In the genomic region with DNA sequence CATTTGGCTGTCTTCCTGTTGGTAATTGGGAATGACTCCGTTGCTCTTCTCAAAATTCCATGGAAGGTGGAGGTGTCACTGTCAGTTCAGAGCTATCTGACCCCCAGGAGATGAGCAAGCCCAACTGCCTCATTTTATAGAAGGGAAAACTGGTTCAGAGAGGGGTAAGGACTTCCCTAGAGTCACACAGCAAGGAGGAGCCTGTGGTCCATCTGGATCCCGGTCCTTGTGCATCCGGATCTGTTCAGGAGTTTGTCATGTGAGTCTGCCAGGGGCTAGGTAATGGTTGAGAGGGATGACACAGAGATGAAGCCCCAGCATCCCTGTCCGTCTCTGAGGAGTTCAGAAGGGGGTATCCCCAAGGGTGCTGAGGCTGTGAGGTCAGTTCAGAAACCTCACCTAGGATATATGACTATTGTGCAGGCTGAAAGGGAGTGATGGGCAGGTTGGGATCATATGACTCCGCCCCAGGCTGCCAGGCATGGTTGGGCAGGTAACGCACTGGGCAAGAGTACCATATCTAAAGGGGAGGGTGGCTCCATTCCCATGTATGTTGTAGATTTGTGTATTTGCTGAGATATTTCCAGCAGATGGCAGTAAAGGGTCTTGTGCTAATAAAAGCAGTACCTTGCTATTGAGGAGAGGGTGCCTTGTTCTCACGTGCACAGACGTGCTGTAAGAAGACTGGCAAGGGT, we compare ENCODE assay signal across 8 cellular contexts. TPM values are rescaled to one million over a fixed set of nuclear protein-coding genes. Genes with fewer than 3 reads are reported as not detected.
DNase-seq lines count a peak whose midpoint lies in the region; ATAC-seq and TF ChIP-seq lines count a peak whose summit lies in the region.

No MANE protein-coding gene starts in this region.

- CTCF ChIA-PET in AG04449 (lab: Yijun Ruan, JAX), result interaction anchor here (0.7 to 4.5 kb wide), 16 partner anchors 10 to 408 kb away, joined by 3 to 30 read pairs (median 4); partner anchors contain the start of gene SLC29A3
- CTCF ChIA-PET in activated CD8-positive, alpha-beta T cell treated with anti-CD3 and anti-CD28 coated beads for 36 hours (lab: Charles Lee), result interaction anchor here (0.9 to 1.5 kb wide), 6 partner anchors 10 to 33 kb away, joined by 3 to 4 read pairs (median 4); no protein-coding TSS in a partner anchor

- no peak overlapping the region for H3K27ac ChIP-seq in right cardiac atrium (ENCODE audit: low read length)

- H3K9me3 Mint-ChIP-seq in activated CD8-positive, alpha-beta T cell treated with anti-CD3 and anti-CD28 coated beads for 36 hours, result no peaks in the 10 kb centered on the region

- DNase-seq in AG04449 (ENCODE audit: low read depth, low spot score) (peak; percentile 17), NCI-H2171 treated with DMSO at 0.1 percent for 48 hours (lab: John Stamatoyannopoulos, UW) (peak; percentile 72), right cardiac atrium (no peak), superior temporal gyrus (ENCODE audit: extremely low spot score) (peak; percentile 60)
- DNase-seq in activated CD8-positive, alpha-beta T cell treated with anti-CD3 and anti-CD28 coated beads for 36 hours, result no peak
- DNase-seq in activated CD8-positive, alpha-beta memory T cell treated with anti-CD3 and anti-CD28 coated beads, Interleukin-2, amount 50 U/mL, for 48 hours, result no peak

- H3K9me3 ChIP-seq in right cardiac atrium (ENCODE audit: control insufficient read depth, low read length), result no peaks in the 10 kb centered on the region

- 61% methylated on average over 8 of the region's 8 CpGs for WGBS in right cardiac atrium

- H3K4me1 Mint-ChIP-seq in activated CD8-positive, alpha-beta T cell treated with anti-CD3 and anti-CD28 coated beads for 36 hours (ENCODE audit: low read depth), result no peaks in the 10 kb centered on the region

- no peaks in the 10 kb centered on the region for H3K27me3 ChIP-seq in right cardiac atrium (ENCODE audit: control insufficient read depth, insufficient read depth)

- no peaks in the 10 kb centered on the region for H3K4me1 ChIP-seq in right cardiac atrium (ENCODE audit: control insufficient read depth, insufficient read depth, low read length)

- no peak overlapping the region for H3K27ac Mint-ChIP-seq in activated CD8-positive, alpha-beta T cell treated with anti-CD3 and anti-CD28 coated beads for 36 hours

- H3K4me3 ChIP-seq in AG04449 (ENCODE audit: low read depth, low read length) (no peak overlapping the region), right cardiac atrium (ENCODE audit: low read length) (no peak overlapping the region)

- H3K36me3 Mint-ChIP-seq in activated CD8-positive, alpha-beta T cell treated with anti-CD3 and anti-CD28 coated beads for 36 hours (ENCODE audit: low read depth), result no peaks in the 10 kb centered on the region

- POLR2A ChIA-PET in AG04449 (lab: Yijun Ruan, JAX), result no interaction called here
- POLR2A ChIA-PET in activated CD8-positive, alpha-beta T cell treated with anti-CD3 and anti-CD28 coated beads for 36 hours (lab: Charles Lee), result no interaction called here

- ATAC-seq in activated CD8-positive, alpha-beta T cell treated with anti-CD3 and anti-CD28 coated beads for 36 hours, result peak; percentile 84
- peak; percentile 10 to 21 for ATAC-seq in right cardiac atrium
- ATAC-seq in GM18909 (IDR thresholded peaks at IDR 0.05; ENCODE audit: poor library complexity, unreplicated experiment), result no peak

- TF ChIP-seq CTCF in AG04449 (IDR thresholded peaks at IDR 0.05; ENCODE audit: insufficient read depth, low read length, missing control alignments), result peak; percentile 30
- TF ChIP-seq CTCF in GM12874 (IDR thresholded peaks at IDR 0.05; ENCODE audit: insufficient read depth, low read depth, low read length), result peak; percentile 54
- TF ChIP-seq CTCF in activated CD8-positive, alpha-beta T cell treated with anti-CD3 and anti-CD28 coated beads for 36 hours (IDR thresholded peaks at IDR 0.05), result peak; percentile 52

- H3K4me3 Mint-ChIP-seq in activated CD8-positive, alpha-beta T cell treated with anti-CD3 and anti-CD28 coated beads for 36 hours, result no peak overlapping the region

- H3K27me3 Mint-ChIP-seq in activated CD8-positive, alpha-beta T cell treated with anti-CD3 and anti-CD28 coated beads for 36 hours, result no peaks in the 10 kb centered on the region

- intact Hi-C loops in activated CD8-positive, alpha-beta T cell treated with anti-CD3 and anti-CD28 coated beads for 36 hours (cut with micrococcal nuclease), result no loop called here
- intact Hi-C loops in right cardiac atrium (cut with DNase I), result no loop called here

RNA-seq across cellular contexts. Expression of gene SLC29A3, which starts 16.0 kb away (rescaled TPM):
- 1 to 10 TPM; 2.9 to 3.3 TPM for total RNA-seq in activated CD8-positive, alpha-beta T cell treated with anti-CD3 and anti-CD28 coated beads for 36 hours
- total RNA-seq in right cardiac atrium, result 1 to 10 TPM; 2.2 to 2.7 (median 2.4) TPM
- 1.4 TPM for polyA plus RNA-seq in right cardiac atrium

Comparison
In these comparisons a context has a peak if more than half of its experiments do, and no peak if none do; other contexts are left out.
1. DNase-seq: peak in AG04449 (single experiment), NCI-H2171 treated with DMSO at 0.1 percent for 48 hours (single experiment) and superior temporal gyrus (single experiment); none in activated CD8-positive, alpha-beta T cell treated with anti-CD3 and anti-CD28 coated beads for 36 hours (single experiment), right cardiac atrium (0 of 3) and activated CD8-positive, alpha-beta memory T cell treated with anti-CD3 and anti-CD28 coated beads, Interleukin-2, amount 50 U/mL, for 48 hours (single experiment).
2. Peak in every context shown above with its lines, with median percentiles within 50 percentile points of each other: CTCF ChIP-seq.